Comparison of ENCODE assay signal across 24 cellular contexts in genomic region chr2:63537306-63537705, GRCh38. TPM values are rescaled to one million over a fixed set of nuclear protein-coding genes. Genes with fewer than 3 reads are reported as not detected.
A peak's percentile ranks its signal among the peaks of the same experiment; 100 is the strongest.
DNase-seq lines count a peak whose midpoint lies in the region; ATAC-seq and FAIRE-seq lines count a peak whose summit lies in the region.
"Had no signal": no experiment of that assay in that cellular context is flagged by ENCODE, and none has a peak within 500 bp of the region (broad histone marks: within the 10 kb centered on the region; RNA-seq: fewer than 3 reads in every experiment).

No MANE protein-coding gene starts in this region.

- H3K9ac ChIP-seq in mesenchymal stem cell (ENCODE audit: low read length): peak overlapping the region; percentile 53

- no peak overlapping the region for H2AFZ ChIP-seq in mesenchymal stem cell (ENCODE audit: low read depth, low read length)

- H4K8ac ChIP-seq in mesenchymal stem cell (ENCODE audit: low read length): no peak overlapping the region

- H3K4me1 Mint-ChIP-seq in activated T-cell treated with anti-CD3 and anti-CD28 coated beads, Interleukin-2, amount 50 U/mL, for 72 hours (ENCODE audit: low read depth): no peaks in the 10 kb centered on the region
- H3K4me1 Mint-ChIP-seq: activated CD4-positive, alpha-beta T cell treated with anti-CD3 and anti-CD28 coated beads, Interleukin-2, amount 10 ng/mL, durations not matched to agents 24 days and 14 days; activated CD8-positive, alpha-beta memory T cell treated with anti-CD3 and anti-CD28 coated beads, Interleukin-2, amount 10 ng/mL, durations not matched to agents 7 days and 5 days; nephron had no signal

- H3K4ac ChIP-seq in mesenchymal stem cell (ENCODE audit: low read depth in 1 of 2, low read length in 2 of 2): no peak overlapping the region

- peak; percentile 18 for FAIRE-seq in RCC 7860 (lab: Jason Lieb, UNC)
- FAIRE-seq: endothelial cell of umbilical vein had no signal

- H3K4me1 ChIP-seq in mesenchymal stem cell (ENCODE audit: control insufficient read depth, insufficient read depth, low read depth, low read length): no peaks in the 10 kb centered on the region
- H3K4me1 ChIP-seq: sigmoid colon had no signal

- H3K27ac ChIP-seq in epithelial cell of prostate (peak overlapping the region; percentile 1), mesenchymal stem cell (ENCODE audit: low read length, poor library complexity, severe bottlenecking) (no peak overlapping the region)
- H3K27ac ChIP-seq: cardiac muscle cell, sigmoid colon, thoracic aorta had no signal

- H2BK5ac ChIP-seq in mesenchymal stem cell (ENCODE audit: low read depth, low read length, poor library complexity, severe bottlenecking): no peak overlapping the region

- H3K9me3 ChIP-seq in mesenchymal stem cell (ENCODE audit: control insufficient read depth, low read length): no peaks in the 10 kb centered on the region
- H3K9me3 ChIP-seq: sigmoid colon had no signal

- no peak overlapping the region for H3K27ac Mint-ChIP-seq in activated T-cell treated with anti-CD3 and anti-CD28 coated beads, Interleukin-2, amount 50 U/mL, for 72 hours
- H3K27ac Mint-ChIP-seq: activated CD4-positive, alpha-beta T cell treated with anti-CD3 and anti-CD28 coated beads, Interleukin-2, amount 10 ng/mL, durations not matched to agents 24 days and 14 days; activated CD8-positive, alpha-beta memory T cell treated with anti-CD3 and anti-CD28 coated beads, Interleukin-2, amount 10 ng/mL, durations not matched to agents 7 days and 5 days; activated naive CD8-positive, alpha-beta T cell treated with anti-CD3 and anti-CD28 coated beads for 36 hours; activated T-helper 2 cell treated with anti-CD3 and anti-CD28 coated beads, Interferon-gamma antibody, Interleukin-2, Interleukin-4, amounts not matched to agents 10 μg/mL and 5 μg/mL and 100 μg/mL, durations not matched to agents 14 hours and 24 hours and 36 hours; CD4-positive, CD25-positive, alpha-beta regulatory T cell; nephron; stimulated activated naive B cell treated with anti-CD40 and anti-IgM and Interleukin-4, amounts not matched to agents 10 μg/mL and 1 μg/mL and 100 μg/mL, for 72 hours had no signal

- no peak overlapping the region for H3K4me3 ChIP-seq in mesenchymal stem cell (ENCODE audit: insufficient read depth in 1 of 2, low read depth in 1 of 2, low read length in 2 of 2)
- H3K4me3 ChIP-seq: cardiac muscle cell, sigmoid colon, thoracic aorta had no signal

- peaks cover 8 to 15% of the 10 kb centered on the region in 2 donors for H3K9me3 Mint-ChIP-seq in activated T-cell treated with anti-CD3 and anti-CD28 coated beads, Interleukin-2, amount 50 U/mL, for 72 hours

- H2BK12ac ChIP-seq in mesenchymal stem cell (ENCODE audit: low read length in 2 of 2): no peak overlapping the region

- ATAC-seq in GM18870 (IDR thresholded peaks at IDR 0.05; ENCODE audit: unreplicated experiment): no peak
- no peak for ATAC-seq in activated T-cell treated with anti-CD3 and anti-CD28 coated beads, Interleukin-2, amount 50 U/mL, for 72 hours (replicated peaks in 1 of 2)
- ATAC-seq: activated CD8-positive, alpha-beta memory T cell treated with anti-CD3 and anti-CD28 coated beads, Interleukin-2, amount 10 ng/mL, durations not matched to agents 7 days and 5 days; stimulated activated naive B cell treated with anti-CD40 and anti-IgM and Interleukin-4, amounts not matched to agents 10 μg/mL and 1 μg/mL and 100 μg/mL, for 72 hours had no signal

- no peak overlapping the region for H3K4me3 Mint-ChIP-seq in activated T-cell treated with anti-CD3 and anti-CD28 coated beads, Interleukin-2, amount 50 U/mL, for 72 hours
- H3K4me3 Mint-ChIP-seq: activated CD4-positive, alpha-beta T cell treated with anti-CD3 and anti-CD28 coated beads, Interleukin-2, amount 10 ng/mL, durations not matched to agents 24 days and 14 days; activated CD8-positive, alpha-beta memory T cell treated with anti-CD3 and anti-CD28 coated beads, Interleukin-2, amount 10 ng/mL, durations not matched to agents 7 days and 5 days; activated naive CD8-positive, alpha-beta T cell treated with anti-CD3 and anti-CD28 coated beads for 36 hours; CD4-positive, CD25-positive, alpha-beta regulatory T cell; H9; nephron; stimulated activated naive B cell treated with anti-CD40 and anti-IgM and Interleukin-4, amounts not matched to agents 10 μg/mL and 1 μg/mL and 100 μg/mL, for 72 hours had no signal

- DNase-seq in ELR (ENCODE audit: low read depth): peak; percentile 77
- peak; percentile 82 for DNase-seq in RCC 7860 (ENCODE audit: low spot score)
- DNase-seq in epithelial cell of prostate (ENCODE audit: low read depth, low spot score): peak; percentile 66
- no peak for DNase-seq in mesenchymal stem cell
- DNase-seq in SIG-M5 treated with dmso at 0.1 percent for 504 hours (lab: John Stamatoyannopoulos, UW; ENCODE audit: unreplicated experiment): no peak
- no peak for DNase-seq in A172 (ENCODE audit: low spot score)
- DNase-seq in activated T-cell treated with anti-CD3 and anti-CD28 coated beads, Interleukin-2, amount 50 U/mL, for 72 hours: no peak
- DNase-seq: activated CD4-positive, alpha-beta T cell treated with anti-CD3 and anti-CD28 coated beads, Interleukin-2, amount 10 ng/mL, durations not matched to agents 24 days and 14 days; activated CD8-positive, alpha-beta memory T cell treated with anti-CD3 and anti-CD28 coated beads, Interleukin-2, amount 10 ng/mL, durations not matched to agents 7 days and 5 days; activated naive CD8-positive, alpha-beta T cell treated with anti-CD3 and anti-CD28 coated beads for 36 hours; CD4-positive, CD25-positive, alpha-beta regulatory T cell; H9; midbrain; NCI-H1436 treated with DMSO at 0.1 percent for 48 hours; NCI-H748 treated with DMSO at 0.1 percent for 48 hours; SIG-M5; sigmoid colon; stimulated activated naive B cell treated with anti-CD40 and anti-IgM and Interleukin-4, amounts not matched to agents 10 μg/mL and 1 μg/mL and 100 μg/mL, for 72 hours had no signal

- no peak overlapping the region for H4K91ac ChIP-seq in mesenchymal stem cell (ENCODE audit: low read length)

- H3K27me3 Mint-ChIP-seq in activated T-cell treated with anti-CD3 and anti-CD28 coated beads, Interleukin-2, amount 50 U/mL, for 72 hours (ENCODE audit: low read depth): no peaks in the 10 kb centered on the region
- H3K27me3 Mint-ChIP-seq: activated CD4-positive, alpha-beta T cell treated with anti-CD3 and anti-CD28 coated beads, Interleukin-2, amount 10 ng/mL, durations not matched to agents 24 days and 14 days; activated CD8-positive, alpha-beta memory T cell treated with anti-CD3 and anti-CD28 coated beads, Interleukin-2, amount 10 ng/mL, durations not matched to agents 7 days and 5 days; activated naive CD8-positive, alpha-beta T cell treated with anti-CD3 and anti-CD28 coated beads for 36 hours; CD4-positive, CD25-positive, alpha-beta regulatory T cell; stimulated activated naive B cell treated with anti-CD40 and anti-IgM and Interleukin-4, amounts not matched to agents 10 μg/mL and 1 μg/mL and 100 μg/mL, for 72 hours had no signal

- no peaks in the 10 kb centered on the region for H3K36me3 ChIP-seq in mesenchymal stem cell (ENCODE audit: control insufficient read depth in 1 of 2, insufficient read depth in 2 of 2, low read depth in 1 of 2, low read length in 2 of 2)
- H3K36me3 ChIP-seq: cardiac muscle cell, sigmoid colon, thoracic aorta had no signal

- H2BK120ac ChIP-seq in mesenchymal stem cell (ENCODE audit: low read depth, low read length): no peak overlapping the region

- H3K23ac ChIP-seq in mesenchymal stem cell (ENCODE audit: low read length in 2 of 2): no peak overlapping the region

- no peaks in the 10 kb centered on the region for H3K27me3 ChIP-seq in mesenchymal stem cell (ENCODE audit: control insufficient read depth in 1 of 2, insufficient read depth in 1 of 2, low read length in 2 of 2)
- H3K27me3 ChIP-seq: cardiac muscle cell, sigmoid colon had no signal

- H3K4me2 ChIP-seq in mesenchymal stem cell (ENCODE audit: low read length, poor library complexity, severe bottlenecking): no peak overlapping the region

- peaks cover 5 to 6% of the 10 kb centered on the region in 2 donors for H3K36me3 Mint-ChIP-seq in activated T-cell treated with anti-CD3 and anti-CD28 coated beads, Interleukin-2, amount 50 U/mL, for 72 hours (ENCODE audit: insufficient read depth in 2 of 2)

- H3K14ac ChIP-seq in mesenchymal stem cell (ENCODE audit: low read length in 2 of 2): no peak overlapping the region

- H2BK15ac ChIP-seq in mesenchymal stem cell (ENCODE audit: low read depth, poor library complexity, severe bottlenecking): no peak overlapping the region

- no peak overlapping the region for H2AK5ac ChIP-seq in mesenchymal stem cell (ENCODE audit: low read length, severe bottlenecking)

- H3K79me1 ChIP-seq in mesenchymal stem cell (replicated peaks; ENCODE audit: low read length, poor library complexity, severe bottlenecking): peaks cover 6% of the 10 kb centered on the region

- H3K18ac ChIP-seq in mesenchymal stem cell (ENCODE audit: low read depth in 1 of 2, low read length in 2 of 2): no peak overlapping the region

- WGBS in mesenchymal stem cell: 92% methylated on average over 2 of the region's 2 CpGs

RNA-seq across cellular contexts. Expression of gene WDPCP, which starts 51.0 kb away (rescaled TPM):
- polyA plus RNA-seq in mesenchymal stem cell (2013, experiment 1 of 2): 2.9 TPM
- polyA plus RNA-seq in mesenchymal stem cell (2013, experiment 2 of 2): 2.2 TPM
- total RNA-seq in A172 (2014; rRNA removed; shearing (Covaris generic)): 4.9 and 8.7 TPM in 2 replicates
- 1 to 10 TPM; 7.0 to 10.0 TPM for total RNA-seq in activated T-cell treated with anti-CD3 and anti-CD28 coated beads, Interleukin-2, amount 50 U/mL, for 72 hours

RNA-seq across cellular contexts. Expression of gene MDH1, which starts 51.5 kb away (rescaled TPM):
- 155 TPM for polyA plus RNA-seq in mesenchymal stem cell (2013, experiment 1 of 2)
- 171 TPM for polyA plus RNA-seq in mesenchymal stem cell (2013, experiment 2 of 2)
- total RNA-seq in A172 (2014; rRNA removed; shearing (Covaris generic)): 418 and 440 TPM in 2 replicates
- total RNA-seq in activated T-cell treated with anti-CD3 and anti-CD28 coated beads, Interleukin-2, amount 50 U/mL, for 72 hours: 100 to 1,000 TPM; 170 to 171 TPM

Comparison
In these comparisons a context has a peak if more than half of its experiments do, and no peak if none do; other contexts are left out.
1. DNase-seq: peak in ELR (single experiment), RCC 7860 (single experiment) and epithelial cell of prostate (single experiment); none in mesenchymal stem cell (single experiment), SIG-M5 treated with dmso at 0.1 percent for 504 hours (single experiment), A172 (single experiment) and activated T-cell treated with anti-CD3 and anti-CD28 coated beads, Interleukin-2, amount 50 U/mL, for 72 hours (0 of 2).